Comparison of ENCODE assay signal across 9 cellular contexts in genomic region chr7:37916673-37917660, GRCh38. TPM values are rescaled to one million over a fixed set of nuclear protein-coding genes. Genes with fewer than 3 reads are reported as not detected.
A peak's percentile ranks its signal among the peaks of the same experiment; 100 is the strongest.
DNase-seq lines count a peak whose midpoint lies in the region; ATAC-seq and TF ChIP-seq lines count a peak whose summit lies in the region.
"Had no signal": no experiment of that assay in that cellular context is flagged by ENCODE, and none has a peak within 500 bp of the region (broad histone marks: within the 10 kb centered on the region; RNA-seq: fewer than 3 reads in every experiment).

Gene SFRP4 (minus strand): TSS chr7:37916817. CDS start chr7:37916537, 280 bp downstream.

- no peaks in the 10 kb centered on the region for H3F3A ChIP-seq in GM23248 (ENCODE audit: insufficient read depth)
- H3F3A ChIP-seq in neural progenitor cell (ENCODE audit: low read depth) = no peaks in the 10 kb centered on the region

- H3K36me3 Mint-ChIP-seq in WTC11 (no peaks in the 10 kb centered on the region), neural progenitor cell (no peaks in the 10 kb centered on the region)
- H3K36me3 Mint-ChIP-seq: activated naive CD4-positive, alpha-beta T cell treated with anti-CD3 and anti-CD28 coated beads, Interleukin-2, amount 50 U/mL, for 24 hours had no signal

- ATAC-seq in WTC11 (peak; percentile 42), HG03521 (IDR thresholded peaks at IDR 0.05; ENCODE audit: unreplicated experiment) (no peak)

- H3K4me2 ChIP-seq in GM23248 (ENCODE audit: unreplicated experiment) (peak within 1 kb of the TSS; percentile 47), neural progenitor cell (peak within 1 kb of the TSS; percentile 90)

- H3K4me3 ChIP-seq in GM23248 (peak within 1 kb of the TSS; percentile 10; the same call in 1 of the 2 replicates), neural progenitor cell (peak within 1 kb of the TSS; percentile 59)

- H3K9me3 ChIP-seq in GM23248 (ENCODE audit: low read depth) (no peaks in the 10 kb centered on the region), neural progenitor cell (ENCODE audit: low read depth) (no peaks in the 10 kb centered on the region)

- 3% methylated on average over 39 to 46 of the region's 46 CpGs for whole genome bisulfite sequencing in GM23248 (ENCODE audit: low coverage in 1 of 2, low lambda C conversion rate in 2 of 2, missing lambda C conversion rate in 2 of 2), 2 experiments

- H3K9me2 ChIP-seq in GM23248 (ENCODE audit: insufficient read depth) = no peaks in the 10 kb centered on the region

- peak; percentile 27 for DNase-seq in EL
- DNase-seq in GM23248 = peak; percentile 62
- peak; percentile 42 for DNase-seq in NCI-H1092 treated with DMSO at 0.1 percent for 48 hours (lab: John Stamatoyannopoulos, UW)
- peak; percentile 64 for DNase-seq in WTC11 (ENCODE audit: low spot score)
- DNase-seq in globus pallidus (ENCODE audit: low spot score) = peak; percentile 78
- DNase-seq in neural progenitor cell (ENCODE audit: low spot score) = peak; percentile 79
- no peak for DNase-seq in GF-D8 (lab: John Stamatoyannopoulos, UW)

- H3K4me3 Mint-ChIP-seq in WTC11 (peak within 1 kb of the TSS; percentile 78), neural progenitor cell (peak within 1 kb of the TSS; percentile 82)
- H3K4me3 Mint-ChIP-seq: activated naive CD4-positive, alpha-beta T cell treated with anti-CD3 and anti-CD28 coated beads, Interleukin-2, amount 50 U/mL, for 24 hours had no signal

- H3K4me1 ChIP-seq in GM23248 (ENCODE audit: insufficient read depth) = no peaks in the 10 kb centered on the region
- no peaks in the 10 kb centered on the region for H3K4me1 ChIP-seq in neural progenitor cell

- H3K79me2 ChIP-seq in GM23248 (ENCODE audit: insufficient read depth) (no peaks in the 10 kb centered on the region), neural progenitor cell (ENCODE audit: low read depth) (no peaks in the 10 kb centered on the region)

- H3K9me3 Mint-ChIP-seq in WTC11 (no peaks in the 10 kb centered on the region), neural progenitor cell (no peaks in the 10 kb centered on the region)
- H3K9me3 Mint-ChIP-seq: activated naive CD4-positive, alpha-beta T cell treated with anti-CD3 and anti-CD28 coated beads, Interleukin-2, amount 50 U/mL, for 24 hours had no signal

- H3K9ac ChIP-seq in GM23248 (no peak within 1 kb of the TSS), neural progenitor cell (no peak within 1 kb of the TSS)

- H2AFZ ChIP-seq in GM23248 (0 out of 2 replicates have a peak within 1 kb of the TSS, but pooled peaks have one; percentile 0), neural progenitor cell (replicated peaks) (peak within 1 kb of the TSS; percentile 99)

- H3K27ac ChIP-seq in GM23248 (no peak within 1 kb of the TSS), neural progenitor cell (no peak within 1 kb of the TSS)

- H3K27me3 Mint-ChIP-seq in WTC11 (ENCODE audit: low read depth) = peaks cover 84% of the 10 kb centered on the region
- H3K27me3 Mint-ChIP-seq in neural progenitor cell (ENCODE audit: insufficient read depth, low read depth) = peaks cover 43% of the 10 kb centered on the region

- TF ChIP-seq CTCF in WTC11 (IDR thresholded peaks at IDR 0.05) = no peak
- peak; percentile 76 for TF ChIP-seq CTCF in neural progenitor cell (IDR thresholded peaks at IDR 0.05)

- H3K36me3 ChIP-seq in GM23248 (ENCODE audit: low read depth) (no peaks in the 10 kb centered on the region), neural progenitor cell (no peaks in the 10 kb centered on the region)

- H3K27ac Mint-ChIP-seq in WTC11 (no peak within 1 kb of the TSS), neural progenitor cell (no peak within 1 kb of the TSS)
- H3K27ac Mint-ChIP-seq: activated naive CD4-positive, alpha-beta T cell treated with anti-CD3 and anti-CD28 coated beads, Interleukin-2, amount 50 U/mL, for 24 hours had no signal

- H4K20me1 ChIP-seq in GM23248 (ENCODE audit: insufficient read depth) = no peaks in the 10 kb centered on the region
- no peaks in the 10 kb centered on the region for H4K20me1 ChIP-seq in neural progenitor cell (ENCODE audit: low read depth)

- in situ Hi-C loops in GM23248 (cut with MboI) = loop anchor here (25.0 kb wide), 1 partner anchor 420 kb away; no protein-coding TSS in a partner anchor

- CTCF ChIA-PET in WTC11 (lab: Charles Lee) = interaction anchor here (0.6 to 3.8 kb wide), 46 partner anchors 9 to 490 kb away, joined by 3 to 32 read pairs (median 6); partner anchors contain the start of gene STARD3NL

- POLR2A ChIA-PET in WTC11 (lab: Charles Lee) = no interaction called here

- H3K27me3 ChIP-seq in GM23248 (replicated peaks; ENCODE audit: insufficient read depth) = peaks cover 40% of the 10 kb centered on the region
- H3K27me3 ChIP-seq in neural progenitor cell = peaks cover 91% of the 10 kb centered on the region

- H3K4me1 Mint-ChIP-seq in WTC11 (peaks cover 16% of the 10 kb centered on the region), neural progenitor cell (peaks cover 17% of the 10 kb centered on the region)

TF ChIP-seq in WTC11, 78 proteins besides CTCF, POLR2A, EP300 and RAD21:
- TF ChIP-seq ZNF532 (CRISPR knock-in tag; IDR thresholded peaks at IDR 0.05; ENCODE audit: borderline replicate concordance) (no peak), GABPB1 (CRISPR knock-in tag; IDR thresholded peaks at IDR 0.05) (peak; percentile 61), E2F4 (CRISPR knock-in tag; IDR thresholded peaks at IDR 0.05; ENCODE audit: borderline replicate concordance, low read depth) (no peak)
TF ChIP-seq in WTC11: peak in this region for 1.

RNA-seq across cellular contexts. Expression of gene SFRP4, which starts in this region (rescaled TPM):
- total RNA-seq in GM23248 (2014; rRNA removed; shearing (Covaris generic)) = 0.13 and 0.32 TPM in 2 replicates
- polyA plus RNA-seq in GM23248 (2016; fragmentation: Nextera tagmentation; extraction: Ambion mirVana) = 0.21 and 0.72 TPM in 2 replicates
- total RNA-seq in WTC11 (2021) (0.07 to 0.24 TPM (median 0.09 TPM) in 3 replicates), neural progenitor cell (ENCODE audit: low replicate concordance) (not detected in 2 replicates)

Comparison
In these comparisons a context has a peak if more than half of its experiments do, and no peak if none do; other contexts are left out.
1. Peak in DNase-seq, H3K4me3 ChIP-seq and H3K4me2 ChIP-seq in GM23248; RNA of the gene not detected or under 1 TPM.
2. Peak in DNase-seq and ATAC-seq in WTC11; RNA of the gene not detected or under 1 TPM.
3. Peak in DNase-seq, H3K4me3 ChIP-seq and H3K4me2 ChIP-seq in neural progenitor cell; RNA of the gene not detected or under 1 TPM.